In the genomic region with DNA sequence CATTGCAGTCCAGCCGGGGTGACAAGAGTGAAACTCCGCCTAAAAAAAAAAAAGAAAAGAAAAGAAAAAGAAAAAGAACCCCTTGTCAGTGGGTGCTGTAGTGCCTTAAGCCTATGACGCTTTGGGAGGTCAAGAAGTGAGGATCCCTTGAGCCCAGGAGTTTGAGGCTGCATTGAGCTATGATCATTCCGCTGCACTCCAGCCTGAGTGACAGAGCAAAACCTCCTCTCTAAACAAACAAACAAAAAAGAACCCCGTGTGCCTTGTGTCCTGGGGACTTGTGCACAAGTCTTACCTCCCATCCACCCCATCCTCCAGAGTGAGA, we compare ENCODE assay signal across 9 cellular contexts.
DNase-seq lines count a peak whose midpoint lies in the region; ATAC-seq and TF ChIP-seq lines count a peak whose summit lies in the region.
"Had no signal": no experiment of that assay in that cellular context is flagged by ENCODE, and none has a peak within 500 bp of the region (broad histone marks: within the 10 kb centered on the region; RNA-seq: fewer than 3 reads in every experiment).

No MANE protein-coding gene starts in this region.

- peak overlapping the region in 1 of 2 donors; percentile 63 for H3K9ac ChIP-seq in mucosa of rectum (ENCODE audit: low read depth in 1 of 2, low read length in 2 of 2)

- ATAC-seq in stimulated activated naive CD8-positive, alpha-beta T cell treated with anti-CD3 and anti-CD28 coated beads, Interleukin-15, Interleukin-2, amounts not matched to agents 100 U/mL and 50 U/mL, for 24 hours, result no peak
- no peak for ATAC-seq in HG03442 (IDR thresholded peaks at IDR 0.05; ENCODE audit: unreplicated experiment)

- H3K27ac ChIP-seq in caudate nucleus (ENCODE audit: low read depth, low read length), result peak overlapping the region; percentile 72
- H3K27ac ChIP-seq in mucosa of rectum (ENCODE audit: low read depth in 2 of 2, low read length in 2 of 2), result peak overlapping the region; percentile 80 to 87

- peak overlapping the region; percentile 74 for H3K4me3 Mint-ChIP-seq in stimulated activated naive CD8-positive, alpha-beta T cell treated with anti-CD3 and anti-CD28 coated beads, Interleukin-15, Interleukin-2, amounts not matched to agents 100 ng/mL and 50 ng/mL, for 24 hours

- TF ChIP-seq CTCF in GM10266 (IDR thresholded peaks at IDR 0.05; ENCODE audit: control insufficient read depth, insufficient read depth, low read depth, missing control alignments), result no peak

- H3K27me3 Mint-ChIP-seq in stimulated activated naive CD8-positive, alpha-beta T cell treated with anti-CD3 and anti-CD28 coated beads, Interleukin-15, Interleukin-2, amounts not matched to agents 100 ng/mL and 50 ng/mL, for 24 hours, result no peaks in the 10 kb centered on the region

- H3K36me3 Mint-ChIP-seq in stimulated activated naive CD8-positive, alpha-beta T cell treated with anti-CD3 and anti-CD28 coated beads, Interleukin-15, Interleukin-2, amounts not matched to agents 100 ng/mL and 50 ng/mL, for 24 hours (ENCODE audit: low read depth), result no peaks in the 10 kb centered on the region

- H3K9me3 Mint-ChIP-seq in stimulated activated naive CD8-positive, alpha-beta T cell treated with anti-CD3 and anti-CD28 coated beads, Interleukin-15, Interleukin-2, amounts not matched to agents 100 ng/mL and 50 ng/mL, for 24 hours, result no peaks in the 10 kb centered on the region

- DNase-seq in stimulated activated naive CD8-positive, alpha-beta T cell treated with anti-CD3 and anti-CD28 coated beads, Interleukin-15, Interleukin-2, amounts not matched to agents 100 U/mL and 50 U/mL, for 24 hours, result no peak
- DNase-seq in caudate nucleus (lab: John Stamatoyannopoulos, UW), result no peak
- DNase-seq in GM10266 (ENCODE audit: extremely low spot score), result no peak
- no peak for DNase-seq in NCI-H524 (lab: John Stamatoyannopoulos, UW)
- no peak for DNase-seq in NCI-H82 treated with DMSO at 0.1 percent for 48 hours (lab: John Stamatoyannopoulos, UW; ENCODE audit: unreplicated experiment)
- DNase-seq: effector CD8-positive, alpha-beta T cell had no signal

- H3K9me3 ChIP-seq in mucosa of rectum (ENCODE audit: control insufficient read depth in 2 of 2, low read length in 2 of 2), result no peaks in the 10 kb centered on the region

- H3K36me3 ChIP-seq in mucosa of rectum (ENCODE audit: control insufficient read depth in 2 of 2, insufficient read depth in 2 of 2, low read length in 2 of 2), result no peaks in the 10 kb centered on the region

- no peaks in the 10 kb centered on the region for H3K27me3 ChIP-seq in mucosa of rectum (ENCODE audit: control insufficient read depth in 2 of 2, insufficient read depth in 2 of 2, low read length in 2 of 2)

- H3K4me1 Mint-ChIP-seq in stimulated activated naive CD8-positive, alpha-beta T cell treated with anti-CD3 and anti-CD28 coated beads, Interleukin-15, Interleukin-2, amounts not matched to agents 100 ng/mL and 50 ng/mL, for 24 hours (ENCODE audit: low read depth), result peaks cover 53% of the 10 kb centered on the region

- peaks cover 40 to 41% of the 10 kb centered on the region in 2 donors for H3K4me1 ChIP-seq in mucosa of rectum (ENCODE audit: control insufficient read depth in 2 of 2, insufficient read depth in 2 of 2, low read length in 2 of 2)

- H3K27ac Mint-ChIP-seq in stimulated activated naive CD8-positive, alpha-beta T cell treated with anti-CD3 and anti-CD28 coated beads, Interleukin-15, Interleukin-2, amounts not matched to agents 100 ng/mL and 50 ng/mL, for 24 hours, result peak overlapping the region; percentile 80

- H3K4me3 ChIP-seq in mucosa of rectum (ENCODE audit: low read length in 2 of 2), result peak overlapping the region in 1 of 2 donors; percentile 48
